ENCODE assay signal across 8 cellular contexts in the genomic region with DNA sequence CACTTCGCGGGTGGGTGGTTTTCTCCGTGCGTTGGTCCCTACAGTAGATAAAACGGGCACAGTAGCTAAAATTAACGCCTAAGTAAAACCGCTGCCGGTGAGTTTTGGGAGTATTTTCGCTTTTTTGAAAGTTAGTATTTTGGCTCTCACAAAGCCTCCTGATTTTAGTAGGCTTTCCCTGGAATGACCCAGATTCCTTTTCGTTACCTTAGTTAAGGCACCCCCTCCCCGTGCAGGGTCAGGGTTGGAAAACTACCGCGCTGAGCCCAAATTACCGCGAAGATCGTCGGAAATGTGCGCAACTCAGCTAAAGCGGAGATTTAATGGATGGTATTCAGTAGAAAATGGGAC. TPM values are rescaled to one million over a fixed set of nuclear protein-coding genes. Genes with fewer than 3 reads are reported as not detected.
DNase-seq lines count a peak whose midpoint lies in the region; ATAC-seq, FAIRE-seq and TF ChIP-seq lines count a peak whose summit lies in the region.

No MANE protein-coding gene starts in this region.

- FAIRE-seq in HTR-8/SVneo (lab: Jason Lieb, UNC) = no peak

- H3K9me3 Mint-ChIP-seq in HFFc6 (no peaks in the 10 kb centered on the region; the same call in 1 of the 2 replicates), type B pancreatic cell (peaks cover 6% of the 10 kb centered on the region)

- peaks cover 11% of the 10 kb centered on the region for H3K27me3 Mint-ChIP-seq in HFFc6 (ENCODE audit: insufficient read depth)
- H3K27me3 Mint-ChIP-seq in type B pancreatic cell = no peaks in the 10 kb centered on the region

- H3K36me3 Mint-ChIP-seq in HFFc6 (ENCODE audit: low read depth) = peaks cover 16% of the 10 kb centered on the region
- no peaks in the 10 kb centered on the region for H3K36me3 Mint-ChIP-seq in type B pancreatic cell

- H3K4me3 Mint-ChIP-seq in HFFc6 (peak overlapping the region; percentile 95), type B pancreatic cell (peak overlapping the region; percentile 95)

- ATAC-seq in left lobe of liver = peak; percentile 3

- H3K27ac Mint-ChIP-seq in HFFc6 = peak overlapping the region; percentile 88
- H3K27ac Mint-ChIP-seq in type B pancreatic cell = peak overlapping the region; percentile 99

- TF ChIP-seq CTCF in C4-2B (conservative IDR thresholded peaks at IDR 0.05) = no peak
- TF ChIP-seq CTCF in HFFc6 (IDR thresholded peaks at IDR 0.05) = no peak
- TF ChIP-seq CTCF in type B pancreatic cell (conservative IDR thresholded peaks at IDR 0.05) = peak; percentile 63

- DNase-seq in HFFc6 (no peak), left lobe of liver (ENCODE audit: low spot score) (no peak), type B pancreatic cell (ENCODE audit: extremely low spot score, unreplicated experiment) (no peak), ureter (ENCODE audit: low spot score) (no peak), HTR-8/SVneo (ENCODE audit: insufficient read length, low spot score) (no peak), SHP77 treated with DMSO at 0.1 percent for 48 hours (lab: John Stamatoyannopoulos, UW) (no peak)

- peaks cover 59% of the 10 kb centered on the region for H3K4me1 Mint-ChIP-seq in HFFc6 (ENCODE audit: low read depth)
- peaks cover 48% of the 10 kb centered on the region for H3K4me1 Mint-ChIP-seq in type B pancreatic cell (ENCODE audit: unreplicated experiment)

- H3K27ac ChIP-seq in C4-2B (peak overlapping the region; percentile 78), angular gyrus (ENCODE audit: low read depth, low read length) (peak overlapping the region; percentile 90)

RNA-seq across cellular contexts. Expression of a gene that starts 28.3 kb away (rescaled TPM):
- not detected for total RNA-seq in HFFc6 (2021; fragmentation: NEBNext Ultra II Directional; extraction: Animal tissue kit (Norgen Biotek cat#: 25700))
- total RNA-seq in left lobe of liver (0.75 TPM), type B pancreatic cell (ENCODE audit: low replicate concordance) (10.3 and 17.3 TPM in 2 replicates), ureter (11.3 TPM)

RNA-seq across cellular contexts. Expression of a gene that starts 38.9 kb away (rescaled TPM):
- 100 to 1,000 TPM; 180 to 259 (median 192) TPM for total RNA-seq in HFFc6 (2021; fragmentation: NEBNext Ultra II Directional; extraction: Animal tissue kit (Norgen Biotek cat#: 25700))
- total RNA-seq in left lobe of liver (9.3 TPM), type B pancreatic cell (ENCODE audit: low replicate concordance) (43.4 and 75.0 TPM in 2 replicates), ureter (129 TPM)

RNA-seq across cellular contexts. Expression of a gene that starts 54.5 kb away (rescaled TPM):
- 10 to 100 TPM; 32.9 to 44.3 (median 37.3) TPM for total RNA-seq in HFFc6 (2021; fragmentation: NEBNext Ultra II Directional; extraction: Animal tissue kit (Norgen Biotek cat#: 25700))
- total RNA-seq in left lobe of liver = 11.3 TPM
- total RNA-seq in type B pancreatic cell (ENCODE audit: low replicate concordance) = 23.6 and 35.4 TPM in 2 replicates
- 28.2 TPM for total RNA-seq in ureter

RNA-seq across cellular contexts. Expression of a gene that starts 54.8 kb away (rescaled TPM):
- 10 to 100 TPM; 30.1 to 32.8 (median 31.1) TPM for total RNA-seq in HFFc6 (2021; fragmentation: NEBNext Ultra II Directional; extraction: Animal tissue kit (Norgen Biotek cat#: 25700))
- total RNA-seq in left lobe of liver (17.5 TPM), type B pancreatic cell (ENCODE audit: low replicate concordance) (27.5 and 28.2 TPM in 2 replicates), ureter (28.5 TPM)
